In the genomic region with DNA sequence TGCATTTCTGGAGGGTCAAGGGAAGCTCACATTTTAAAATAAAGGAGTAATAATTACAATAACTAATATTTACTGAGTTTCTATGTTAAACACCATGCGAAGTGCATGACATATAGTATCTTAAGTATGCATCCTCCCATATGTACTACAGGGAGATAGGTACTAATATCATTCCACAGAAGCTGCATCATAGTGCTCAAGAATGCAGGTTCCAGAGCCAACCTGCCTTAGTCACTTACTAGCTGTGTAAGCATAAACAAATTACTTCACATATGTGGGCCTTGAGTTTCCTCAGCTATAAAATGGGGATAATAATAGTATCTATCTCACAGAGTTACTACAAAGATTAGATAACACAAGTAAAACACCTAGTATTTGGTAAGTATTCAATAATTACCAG, we compare ENCODE assay signal across 1 cellular context.
TF ChIP-seq lines count a peak whose summit lies in the region.

No MANE protein-coding gene starts in this region.

TF ChIP-seq in HepG2, 621 proteins besides CTCF, POLR2A, EP300 and RAD21 (continued from another document):
- no peak for TF ChIP-seq ZNF292 (CRISPR knock-in tag; IDR thresholded peaks at IDR 0.05; ENCODE audit: borderline replicate concordance, low read depth)
